ENCODE assay signal across 25 cellular contexts in genomic region chr19:13355356-13355755, GRCh38.
"Had no signal": no experiment of that assay in that cellular context is flagged by ENCODE, and none has a peak within 500 bp of the region (broad histone marks: within the 10 kb centered on the region; RNA-seq: fewer than 3 reads in every experiment).

No MANE protein-coding gene starts in this region.

- H3K36me3 ChIP-seq: colonic mucosa, esophagus muscularis mucosa, esophagus squamous epithelium, gastrocnemius medialis, gastroesophageal sphincter, heart left ventricle, heart right ventricle had no signal

- ATAC-seq: effector memory CD8-positive, alpha-beta T cell; esophagus mucosa; foreskin keratinocyte; gastrocnemius medialis; gastroesophageal sphincter; heart left ventricle; heart right ventricle had no signal

- H3K27ac Mint-ChIP-seq: dendritic cell treated with granulocyte-macrophage colony-stimulating factor and Interleukin-4, amounts not matched to agents 40 ng/mL and 50 ng/mL, for 4 days; effector memory CD8-positive, alpha-beta T cell; endodermal cell had no signal

- H3K4me3 Mint-ChIP-seq: dendritic cell treated with granulocyte-macrophage colony-stimulating factor and Interleukin-4, amounts not matched to agents 40 ng/mL and 50 ng/mL, for 4 days; effector memory CD8-positive, alpha-beta T cell; endodermal cell had no signal

- DNase-seq: colonic mucosa; cortex of kidney; dermis blood vessel endothelial cell; dorsolateral prefrontal cortex; effector CD4-positive, alpha-beta T cell; effector CD8-positive, alpha-beta T cell; effector memory CD4-positive, alpha-beta T cell; effector memory CD8-positive, alpha-beta T cell; endodermal cell; erythroblast; esophagus squamous epithelium; foreskin fibroblast; foreskin keratinocyte; foreskin melanocyte; gastrocnemius medialis; glutamatergic neuron; head of caudate nucleus; heart left ventricle; heart right ventricle had no signal

- H3K9me3 ChIP-seq: colonic mucosa, gastrocnemius medialis had no signal

- H3K4me1 Mint-ChIP-seq: endodermal cell had no signal

- H3K27me3 ChIP-seq: colonic mucosa, dorsolateral prefrontal cortex, foreskin keratinocyte, gastrocnemius medialis had no signal

- H3K4me3 ChIP-seq: colonic mucosa, coronary artery, dorsolateral prefrontal cortex, esophagus muscularis mucosa, esophagus squamous epithelium, gastrocnemius medialis, gastroesophageal sphincter, heart left ventricle, heart right ventricle had no signal

- H3K27ac ChIP-seq: colonic mucosa, coronary artery, epithelial cell of prostate, esophagus muscularis mucosa, esophagus squamous epithelium, foreskin keratinocyte, gastrocnemius medialis, gastroesophageal sphincter, heart left ventricle, heart right ventricle had no signal

- H3K4me1 ChIP-seq: colonic mucosa, esophagus muscularis mucosa, esophagus squamous epithelium, foreskin keratinocyte, gastrocnemius medialis, gastroesophageal sphincter, heart left ventricle, heart right ventricle had no signal

- H3K9me3 Mint-ChIP-seq: effector memory CD8-positive, alpha-beta T cell had no signal
